10 cellular contexts compared by ENCODE assay signal in the genomic region with DNA sequence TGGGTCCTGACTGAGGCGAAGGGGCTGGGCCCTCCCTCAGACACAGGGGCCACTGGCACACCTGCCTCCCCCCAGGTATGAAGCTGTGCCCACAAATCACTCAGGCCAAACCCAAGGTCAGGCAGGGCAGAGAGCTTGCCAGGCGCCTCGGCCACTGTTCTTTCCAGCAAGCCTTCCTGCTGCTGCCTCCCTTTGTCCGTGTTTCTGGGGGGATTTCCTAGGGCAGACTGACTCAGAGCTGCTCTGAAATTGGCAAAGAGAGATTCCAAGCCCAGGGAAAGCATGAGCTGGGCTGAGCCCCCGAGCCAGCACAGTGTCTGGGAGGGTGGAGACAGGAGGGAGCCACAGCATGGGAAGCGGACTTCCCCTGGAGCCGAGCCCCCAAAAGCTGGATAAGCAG. TPM values are rescaled to one million over a fixed set of nuclear protein-coding genes. Genes with fewer than 3 reads are reported as not detected.
A peak's percentile ranks its signal among the peaks of the same experiment; 100 is the strongest.
DNase-seq lines count a peak whose midpoint lies in the region; ATAC-seq and TF ChIP-seq lines count a peak whose summit lies in the region.
"Had no signal": no experiment of that assay in that cellular context is flagged by ENCODE, and none has a peak within 500 bp of the region (broad histone marks: within the 10 kb centered on the region; RNA-seq: fewer than 3 reads in every experiment).

No MANE protein-coding gene starts in this region.

- H3K27ac Mint-ChIP-seq in activated naive CD4-positive, alpha-beta T cell treated with anti-CD3 and anti-CD28 coated beads, Interleukin-2, amount 50 U/mL, for 72 hours, result peak overlapping the region; percentile 44 to 60
- peak overlapping the region; percentile 45 for H3K27ac Mint-ChIP-seq in nephron progenitor cell
- no peak overlapping the region for H3K27ac Mint-ChIP-seq in glutamatergic neuron (ENCODE audit: unreplicated experiment)

- H3K27me3 Mint-ChIP-seq in nephron progenitor cell (ENCODE audit: low read depth, poor library complexity) (no peaks in the 10 kb centered on the region), glutamatergic neuron (ENCODE audit: unreplicated experiment) (peaks cover 2% of the 10 kb centered on the region)

- peak; percentile 15 to 39 for TF ChIP-seq POLR2A in uterus (IDR thresholded peaks at IDR 0.05)

- peaks cover 81% of the 10 kb centered on the region for H3K4me1 Mint-ChIP-seq in nephron progenitor cell
- H3K4me1 Mint-ChIP-seq in glutamatergic neuron (ENCODE audit: low read depth, unreplicated experiment), result peaks cover 31% of the 10 kb centered on the region

- H3K4me3 Mint-ChIP-seq in nephron progenitor cell (no peak overlapping the region), glutamatergic neuron (ENCODE audit: unreplicated experiment) (no peak overlapping the region)

- DNase-seq in activated naive CD4-positive, alpha-beta T cell treated with anti-CD3 and anti-CD28 coated beads, Interleukin-2, amount 50 U/mL, for 72 hours (ENCODE audit: low spot score in 2 of 2), result no peak
- no peak for DNase-seq in activated naive CD4-positive, alpha-beta T cell treated with Interleukin-2 at 50 U/mL for 16 hours
- DNase-seq in fibroblast of gingiva (ENCODE audit: low read depth) (peak; percentile 71), nephron progenitor cell (no peak), uterus (peak; percentile 74 to 76), NCI-H2196 (lab: John Stamatoyannopoulos, UW; ENCODE audit: unreplicated experiment) (no peak), glutamatergic neuron (no peak), NCI-H1694 treated with DMSO at 0.1 percent for 48 hours (lab: John Stamatoyannopoulos, UW) (no peak)
- DNase-seq: OCI-M1 had no signal

- H3K4me3 ChIP-seq in uterus, result no peak overlapping the region

- TF ChIP-seq CTCF in nephron progenitor cell (IDR thresholded peaks at IDR 0.05), result no peak
- no peak for TF ChIP-seq CTCF in uterus (IDR thresholded peaks at IDR 0.05)
- no peak for TF ChIP-seq CTCF in glutamatergic neuron (IDR thresholded peaks at IDR 0.05; ENCODE audit: partially characterized antibody, unreplicated experiment)

- ATAC-seq in activated naive CD4-positive, alpha-beta T cell treated with anti-CD3 and anti-CD28 coated beads, Interleukin-2, amount 50 U/mL, for 72 hours, result no peak

- no peaks in the 10 kb centered on the region for H3K9me3 Mint-ChIP-seq in activated naive CD4-positive, alpha-beta T cell treated with anti-CD3 and anti-CD28 coated beads, Interleukin-2, amount 50 U/mL, for 72 hours
- H3K9me3 Mint-ChIP-seq in nephron progenitor cell (no peaks in the 10 kb centered on the region), glutamatergic neuron (ENCODE audit: unreplicated experiment) (peaks cover 7% of the 10 kb centered on the region)

- H3K36me3 Mint-ChIP-seq in activated naive CD4-positive, alpha-beta T cell treated with anti-CD3 and anti-CD28 coated beads, Interleukin-2, amount 50 U/mL, for 72 hours, result no peaks in the 10 kb centered on the region
- peaks cover 9% of the 10 kb centered on the region for H3K36me3 Mint-ChIP-seq in nephron progenitor cell (ENCODE audit: low read depth)
- no peaks in the 10 kb centered on the region for H3K36me3 Mint-ChIP-seq in glutamatergic neuron (ENCODE audit: unreplicated experiment)

- peaks cover 18 to 29% of the 10 kb centered on the region in 2 donors for H3K4me1 ChIP-seq in uterus

- no peaks in the 10 kb centered on the region for H3K27me3 ChIP-seq in uterus

- H3K27ac ChIP-seq in uterus, result peak overlapping the region; percentile 93 to 95
- H3K27ac ChIP-seq: 22Rv1 had no signal

- intact Hi-C loops in uterus (cut with DNase I; ENCODE audit: low total_unique reads), result no loop called here

- H3K9me3 ChIP-seq in uterus, result no peaks in the 10 kb centered on the region

- H3K36me3 ChIP-seq in uterus, result no peaks in the 10 kb centered on the region

RNA-seq across cellular contexts. Expression of a gene that starts 33.2 kb away (rescaled TPM):
- total RNA-seq in activated naive CD4-positive, alpha-beta T cell treated with anti-CD3 and anti-CD28 coated beads, Interleukin-2, amount 50 U/mL, for 72 hours, result 10 to 100 TPM; 53.9 to 57.3 TPM
- 10 to 100 TPM; 12.0 to 30.0 (median 28.4) TPM for total RNA-seq in uterus
- total RNA-seq in glutamatergic neuron (ENCODE audit: unreplicated experiment), result 66.3 TPM

Comparison
In these comparisons a context has a peak if more than half of its experiments do, and no peak if none do; other contexts are left out.
1. DNase-seq: peak in fibroblast of gingiva (single experiment) and uterus (2 of 2); none in activated naive CD4-positive, alpha-beta T cell treated with anti-CD3 and anti-CD28 coated beads, Interleukin-2, amount 50 U/mL, for 72 hours (0 of 2), activated naive CD4-positive, alpha-beta T cell treated with Interleukin-2 at 50 U/mL for 16 hours (single experiment), nephron progenitor cell (single experiment), NCI-H2196 (single experiment), glutamatergic neuron (single experiment) and NCI-H1694 treated with DMSO at 0.1 percent for 48 hours (single experiment).